ENCODE assay signal across 2 cellular contexts in genomic region chr3:50588759-50589433, GRCh38.
TF ChIP-seq lines count a peak whose summit lies in the region.

No MANE protein-coding gene starts in this region.

TF ChIP-seq in SK-N-SH, 30 proteins besides CTCF, POLR2A, EP300 and RAD21 (continued from another document):
- no peak for TF ChIP-seq FOSL2 (IDR thresholded peaks at IDR 0.05; ENCODE audit: borderline replicate concordance, low read depth)
- TF ChIP-seq NFIC (IDR thresholded peaks at IDR 0.05; ENCODE audit: borderline replicate concordance) = no peak
- no peak for TF ChIP-seq IRF3 (IDR thresholded peaks at IDR 0.05; ENCODE audit: low read depth, low read length)
- no peak for TF ChIP-seq RFX5 (IDR thresholded peaks at IDR 0.05; ENCODE audit: low read length)
- 0 out of 2 replicates have a peak, but pooled peaks have one; percentile 30 for TF ChIP-seq PBX3 (IDR thresholded peaks at IDR 0.05)

TF ChIP-seq in SK-N-SH treated with all-trans-retinoic acid at 6 μM for 48 hours, 23 proteins besides CTCF, POLR2A, EP300 and RAD21 (continued from another document):
- TF ChIP-seq CSRNP3 (CRISPR knock-in tag; IDR thresholded peaks at IDR 0.05) (no peak), RARB (CRISPR knock-in tag; IDR thresholded peaks at IDR 0.05) (no peak), ZFP30 (CRISPR knock-in tag; IDR thresholded peaks at IDR 0.05) (no peak), PATZ1 (CRISPR knock-in tag; IDR thresholded peaks at IDR 0.05; ENCODE audit: borderline replicate concordance) (no peak), ZNF8 (CRISPR knock-in tag; IDR thresholded peaks at IDR 0.05) (no peak), ISL1 (CRISPR knock-in tag; IDR thresholded peaks at IDR 0.05) (no peak)
